In the genomic region with DNA sequence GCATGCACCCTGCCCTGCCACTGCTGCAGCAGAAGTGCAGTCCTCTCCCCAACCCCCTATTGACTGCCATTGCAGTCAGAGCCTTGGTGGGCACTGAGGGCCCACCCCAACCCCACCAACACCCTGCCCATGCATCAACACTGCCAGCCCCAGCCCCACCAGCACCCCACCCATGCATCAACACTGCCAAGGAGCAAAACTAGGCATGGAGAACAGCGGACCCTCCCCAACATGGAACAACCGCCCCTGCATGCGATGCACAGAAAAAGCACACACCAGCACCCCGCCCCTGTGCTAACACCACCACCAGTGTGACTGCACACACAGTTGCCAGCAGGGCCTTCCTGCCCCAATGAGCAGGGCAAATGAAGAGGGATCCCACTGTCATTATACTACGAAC, we compare ENCODE assay signal across 5 cellular contexts.
"Had no signal": no experiment of that assay in that cellular context is flagged by ENCODE, and none has a peak within 500 bp of the region (broad histone marks: within the 10 kb centered on the region; RNA-seq: fewer than 3 reads in every experiment).

No MANE protein-coding gene starts in this region.

- ATAC-seq: GM23338 had no signal

- H3K4me3 Mint-ChIP-seq: GM23338, H9 had no signal

- H3K4me3 ChIP-seq: GM23338, K562 had no signal

- DNase-seq: H9, HCEC 1CT, IMR-90 had no signal

- H3K27ac Mint-ChIP-seq: GM23338, H9 had no signal

- H3K4me2 ChIP-seq: GM23338 had no signal

- H3K4me1 Mint-ChIP-seq: GM23338, H9 had no signal
